In the genomic region with DNA sequence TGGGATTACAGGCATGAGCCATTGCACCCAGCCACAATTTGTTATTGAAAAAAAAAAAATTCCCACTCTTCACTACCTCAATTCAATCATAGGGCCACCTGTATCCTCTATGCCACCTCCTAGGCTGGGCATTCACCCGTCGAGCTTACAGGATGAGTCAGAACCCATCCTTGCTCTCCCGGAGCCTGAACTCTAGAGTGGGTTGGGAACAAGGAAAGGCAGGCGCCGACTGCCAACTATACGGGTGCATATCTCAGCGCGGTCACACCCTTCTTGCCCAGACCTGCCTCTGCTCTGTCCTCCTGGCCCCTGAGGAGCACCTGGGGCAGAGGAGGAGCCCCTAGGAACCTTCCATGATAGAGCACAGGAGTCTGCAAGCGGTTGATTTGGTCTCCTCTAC, we compare ENCODE assay signal across 14 cellular contexts. TPM values are rescaled to one million over a fixed set of nuclear protein-coding genes. Genes with fewer than 3 reads are reported as not detected.
DNase-seq lines count a peak whose midpoint lies in the region; ATAC-seq and TF ChIP-seq lines count a peak whose summit lies in the region.
"Had no signal": no experiment of that assay in that cellular context is flagged by ENCODE, and none has a peak within 500 bp of the region (broad histone marks: within the 10 kb centered on the region; RNA-seq: fewer than 3 reads in every experiment).

No MANE protein-coding gene starts in this region.

- intact Hi-C loops in Calu3 (cut with micrococcal nuclease; ENCODE audit: unreplicated experiment) (no loop called here), aorta (cut with DNase I) (no loop called here)

- peak overlapping the region; percentile 84 for H3K27ac Mint-ChIP-seq in Calu3 (ENCODE audit: unreplicated experiment)
- H3K27ac Mint-ChIP-seq: CD4-positive, alpha-beta T cell; HFFc6 had no signal

- no peaks in the 10 kb centered on the region for H3K79me2 ChIP-seq in hepatocyte

- WGBS in hepatocyte (ENCODE audit: low lambda C conversion rate, missing lambda C conversion rate), result 91% methylated on average over 9 of the region's 9 CpGs
- WGBS in aorta, 2 donors, result 94 to 96% methylated on average over 9 of the region's 9 CpGs

- no peaks in the 10 kb centered on the region for H3K9me3 Mint-ChIP-seq in Calu3 (ENCODE audit: low read depth, unreplicated experiment)
- H3K9me3 Mint-ChIP-seq: CD4-positive, alpha-beta T cell; HFFc6 had no signal

- H4K20me1 ChIP-seq in hepatocyte (ENCODE audit: insufficient read depth, poor library complexity, severe bottlenecking), result no peaks in the 10 kb centered on the region

- no peak overlapping the region for H3K4me2 ChIP-seq in hepatocyte

- no peak overlapping the region for H2AFZ ChIP-seq in hepatocyte

- CTCF ChIA-PET in Calu3 (lab: Charles Lee), result interaction anchor here (0.8 to 0.9 kb wide), 3 partner anchors 8 to 32 kb away, joined by 3 to 4 read pairs (median 4); no protein-coding TSS in a partner anchor

- no peaks in the 10 kb centered on the region for H3K27me3 Mint-ChIP-seq in Calu3 (ENCODE audit: unreplicated experiment)
- H3K27me3 Mint-ChIP-seq: CD4-positive, alpha-beta T cell had no signal

- no peaks in the 10 kb centered on the region for H3K9me3 ChIP-seq in hepatocyte (ENCODE audit: low read depth)
- no peaks in the 10 kb centered on the region for H3K9me3 ChIP-seq in aorta (ENCODE audit: control insufficient read depth, low read length)

- peaks cover 89% of the 10 kb centered on the region for H3K4me1 Mint-ChIP-seq in Calu3 (ENCODE audit: low read depth, unreplicated experiment)

- peaks cover 22% of the 10 kb centered on the region for H3K4me1 ChIP-seq in hepatocyte (ENCODE audit: insufficient read depth)
- peaks cover 0 to 3% of the 10 kb centered on the region in 2 donors for H3K4me1 ChIP-seq in aorta (ENCODE audit: control insufficient read depth in 1 of 2, insufficient read depth in 2 of 2, low read length in 2 of 2)

- no TSS peak for BruUV-seq in Calu3 (replicated peaks; lab: Mats Ljungman, UMichigan)

- H3K27me3 ChIP-seq in hepatocyte, result no peaks in the 10 kb centered on the region
- H3K27me3 ChIP-seq in aorta (ENCODE audit: control insufficient read depth in 1 of 2, insufficient read depth in 2 of 2, low read length in 1 of 2), result no peaks in the 10 kb centered on the region

- peak overlapping the region; percentile 46 for H3K27ac ChIP-seq in epithelial cell of prostate
- H3K27ac ChIP-seq in hepatocyte, result no peak overlapping the region
- no peak overlapping the region for H3K27ac ChIP-seq in aorta (ENCODE audit: low read depth in 1 of 2, low read length in 2 of 2)

- H3K9me2 ChIP-seq in hepatocyte (replicated peaks; ENCODE audit: insufficient read depth), result no peaks in the 10 kb centered on the region

- H3K4me3 Mint-ChIP-seq in Calu3 (ENCODE audit: low read depth, unreplicated experiment), result peak overlapping the region; percentile 8
- H3K4me3 Mint-ChIP-seq: CD4-positive, alpha-beta T cell; HFFc6 had no signal

- H3K4me3 ChIP-seq in hepatocyte (no peak overlapping the region), aorta (ENCODE audit: low read length in 2 of 2) (no peak overlapping the region)

- peaks cover 43% of the 10 kb centered on the region for H3K36me3 Mint-ChIP-seq in Calu3 (ENCODE audit: insufficient read depth, unreplicated experiment)

- H3K36me3 ChIP-seq in hepatocyte (replicated peaks; ENCODE audit: insufficient read depth, low read depth) (no peaks in the 10 kb centered on the region), aorta (ENCODE audit: control insufficient read depth in 1 of 2, insufficient read depth in 2 of 2, low read length in 1 of 2) (no peaks in the 10 kb centered on the region)

- ATAC-seq in GM19328 (IDR thresholded peaks at IDR 0.05; ENCODE audit: unreplicated experiment) (no peak), aorta (ENCODE audit: low FRiP score) (no peak)
- ATAC-seq: stimulated activated naive CD8-positive, alpha-beta T cell treated with anti-CD3 and anti-CD28 coated beads, Interleukin-15, Interleukin-2, amounts not matched to agents 100 U/mL and 50 U/mL, for 24 hours had no signal

- DNase-seq in Calu3 (peak; percentile 88), LoVo (ENCODE audit: low spot score) (peak; percentile 95), epithelial cell of prostate (ENCODE audit: low read depth, low spot score) (peak; percentile 90), renal cortical epithelial cell (ENCODE audit: low read depth) (peak; percentile 95), hepatocyte (ENCODE audit: low spot score) (no peak), aorta (no peak)
- DNase-seq: CD4-positive, alpha-beta T cell; foreskin melanocyte; HFFc6; NCI-H1105 treated with DMSO at 0.1 percent for 48 hours; retina; stimulated activated CD4-positive, alpha-beta T cell treated with anti-CD3 and anti-CD28 coated beads, Interleukin-4, amount 100 ng/mL, for 4 hours; stimulated activated naive CD8-positive, alpha-beta T cell treated with anti-CD3 and anti-CD28 coated beads, Interleukin-15, Interleukin-2, amounts not matched to agents 100 U/mL and 50 U/mL, for 24 hours had no signal

- TF ChIP-seq CTCF in Calu3 (IDR thresholded peaks at IDR 0.05; ENCODE audit: unreplicated experiment) (no peak), hepatocyte (IDR thresholded peaks at IDR 0.05; ENCODE audit: poor library complexity) (no peak)

RNA-seq across cellular contexts. Expression of a gene that starts 21.4 kb away (rescaled TPM):
- total RNA-seq in Calu3 (2022), result 172 and 183 TPM in 2 replicates
- 60.5 and 75.0 TPM in 2 replicates for total RNA-seq in renal cortical epithelial cell
- 54.2 and 65.9 TPM in 2 replicates for total RNA-seq in hepatocyte
- 29.6 and 33.3 TPM in 2 replicates for polyA plus RNA-seq in hepatocyte
- total RNA-seq in aorta, result 10 to 100 TPM; 42.2 to 48.4 TPM
- 10 to 100 TPM in 1 of 2 donors, 1 to 10 TPM in 1; 8.5 to 16.2 TPM for polyA plus RNA-seq in aorta

Comparison
In these comparisons a context has a peak if more than half of its experiments do, and no peak if none do; other contexts are left out.
1. DNase-seq: peak in Calu3 (single experiment), LoVo (single experiment), epithelial cell of prostate (single experiment) and renal cortical epithelial cell (single experiment); none in hepatocyte (single experiment) and aorta (0 of 2).